ENCODE assay signal across 20 cellular contexts in the genomic region with DNA sequence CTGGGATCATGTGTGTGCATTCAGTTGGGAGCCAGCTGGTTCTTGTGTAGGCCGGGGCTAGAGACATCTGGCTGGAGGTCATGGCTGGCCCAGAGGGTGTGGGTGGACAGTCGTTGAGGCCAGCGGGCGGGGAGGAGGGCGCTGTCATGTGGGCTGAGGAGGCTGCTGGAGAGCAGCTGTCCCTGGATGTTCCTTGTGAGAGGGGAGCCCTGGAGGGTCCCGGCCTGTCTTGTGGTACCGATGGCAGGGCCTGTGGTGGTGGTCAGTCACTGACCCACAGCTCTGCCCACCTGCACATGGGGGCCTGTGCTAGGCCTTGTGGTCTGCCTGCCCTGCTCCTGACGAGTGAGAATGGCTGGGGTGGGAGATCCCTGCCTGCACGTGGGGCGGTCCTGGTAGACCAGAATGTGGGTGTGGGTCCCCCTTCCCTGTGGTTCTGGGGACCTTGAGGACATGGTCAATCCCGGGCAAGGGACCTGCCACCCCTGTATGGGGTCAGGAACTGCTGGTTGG. TPM values are rescaled to one million over a fixed set of nuclear protein-coding genes. Genes with fewer than 3 reads are reported as not detected.
DNase-seq lines count a peak whose midpoint lies in the region; ATAC-seq, FAIRE-seq and TF ChIP-seq lines count a peak whose summit lies in the region.
"Had no signal": no experiment of that assay in that cellular context is flagged by ENCODE, and none has a peak within 500 bp of the region (broad histone marks: within the 10 kb centered on the region; RNA-seq: fewer than 3 reads in every experiment).

No MANE protein-coding gene starts in this region.

- peaks cover 9% of the 10 kb centered on the region for H3K36me3 Mint-ChIP-seq in neural progenitor cell

- H2AFZ ChIP-seq in GM12878 (ENCODE audit: control insufficient read depth, low read depth, low read length) (no peak overlapping the region), neural progenitor cell (replicated peaks) (no peak overlapping the region), mammary epithelial cell (ENCODE audit: low read depth, low read length) (no peak overlapping the region)
- H2AFZ ChIP-seq: parathyroid adenoma had no signal

- H3K27me3 Mint-ChIP-seq in neural progenitor cell (ENCODE audit: insufficient read depth, low read depth) = peaks cover 18% of the 10 kb centered on the region

- WGBS in GM12878 (ENCODE audit: insufficient coverage, insufficient replicate concordance, low lambda C conversion rate, missing lambda C conversion rate) = 96% methylated on average over 11 of the region's 11 CpGs
- WGBS in mammary epithelial cell (ENCODE audit: low coverage, missing lambda C conversion rate) = 68% methylated on average over 5 of the region's 11 CpGs

- no peak overlapping the region for H3K27ac Mint-ChIP-seq in neural progenitor cell
- H3K27ac Mint-ChIP-seq: dendritic cell treated with granulocyte-macrophage colony-stimulating factor and Interleukin-4, amounts not matched to agents 40 ng/mL and 50 ng/mL, for 4 days; HFFc6 had no signal

- H3K79me2 ChIP-seq in GM12878 (ENCODE audit: control insufficient read depth, insufficient read depth, low read length) (peaks cover 4% of the 10 kb centered on the region), neural progenitor cell (ENCODE audit: low read depth) (no peaks in the 10 kb centered on the region), mammary epithelial cell (ENCODE audit: insufficient read depth, low read length) (no peaks in the 10 kb centered on the region)
- H3K79me2 ChIP-seq: parathyroid adenoma had no signal

- dilution Hi-C loops in mammary epithelial cell (cut with HindIII; ENCODE audit: low sequenced_read_pairs) = no loop called here

- POLR2A ChIA-PET in HEK293 (lab: Yijun Ruan, JAX) (no interaction called here), GM12878 (lab: Charles Lee) (interaction anchor here (0.6 to 1.6 kb wide), 3 partner anchors 11 to 54 kb away, joined by 3 to 8 read pairs (median 3); partner anchors contain the start of genes PRPF6 and SAMD10)

- peak; percentile 53 for DNase-seq in activated CD8-positive, alpha-beta memory T cell treated with anti-CD3 and anti-CD28 coated beads, Interleukin-2, amount 50 U/mL, for 48 hours
- no peak for DNase-seq in activated CD8-positive, alpha-beta memory T cell treated with anti-CD3 and anti-CD28 coated beads, Interleukin-2, amount 50 U/mL, for 4 hours
- DNase-seq in GM12878 (ENCODE audit: low read depth, low spot score) = no peak
- no peak for DNase-seq in neural progenitor cell (ENCODE audit: low spot score)
- no peak for DNase-seq in H7
- no peak for DNase-seq in NCI-H1092 (lab: John Stamatoyannopoulos, UW)
- no peak for DNase-seq in mammary epithelial cell
- DNase-seq: activated T-cell treated with anti-CD3 and anti-CD28 coated beads, Interleukin-2, amount 50 U/mL, for 1 hour; COR-L47; HFFc6; hippocampal formation; NCI-H2081 treated with DMSO at 0.1 percent for 48 hours; NCI-H524 treated with DMSO at 0.1 percent for 48 hours; OCI-M1; SK-N-SH had no signal

- TF ChIP-seq POLR2A in GM12878 (IDR thresholded peaks at IDR 0.05; ENCODE audit: low read depth, low read length) = no peak; the same call in 1 of the 2 replicates

- H3K4me1 Mint-ChIP-seq in neural progenitor cell = peaks cover 12% of the 10 kb centered on the region

- intact Hi-C loops in GM12878 (cut with micrococcal nuclease; ENCODE audit: unreplicated experiment) = no loop called here
- intact Hi-C loops in mammary epithelial cell (cut with micrococcal nuclease) = no loop called here

- peaks cover 15% of the 10 kb centered on the region for H3F3A ChIP-seq in neural progenitor cell (ENCODE audit: low read depth)

- H3K9ac ChIP-seq in GM12878 (ENCODE audit: control insufficient read depth, insufficient read depth, low read length) = no peak overlapping the region
- no peak overlapping the region for H3K9ac ChIP-seq in neural progenitor cell
- no peak overlapping the region for H3K9ac ChIP-seq in mammary epithelial cell (ENCODE audit: insufficient read depth, low read length)
- H3K9ac ChIP-seq: parathyroid adenoma, SK-N-SH had no signal

- peaks cover 0 to 57% of the 10 kb centered on the region in 2 experiments; a peak in 2 of 3 replicates for H3K36me3 ChIP-seq in HEK293 (ENCODE audit: control insufficient read depth in 2 of 2, insufficient read depth in 1 of 2, low read length in 2 of 2)
- H3K36me3 ChIP-seq in GM12878 (ENCODE audit: control insufficient read depth in 2 of 2, insufficient read depth in 2 of 2, low read length in 1 of 2) = peaks cover 16 to 27% of the 10 kb centered on the region in 2 experiments; a peak in 3 of 4 replicates
- H3K36me3 ChIP-seq in neural progenitor cell = no peaks in the 10 kb centered on the region
- peaks cover 10% of the 10 kb centered on the region for H3K36me3 ChIP-seq in H7 (replicated peaks; ENCODE audit: control insufficient read depth, insufficient read depth, low read length)
- no peaks in the 10 kb centered on the region for H3K36me3 ChIP-seq in mammary epithelial cell (ENCODE audit: insufficient read depth, low read length)

- in situ Hi-C loops in GM12878 (cut with MboI) = no loop called here
- in situ Hi-C loops in mammary epithelial cell (cut with MboI; ENCODE audit: low sequenced_read_pairs in 2 of 2) = no loop called here

- H3K9me3 ChIP-seq in HEK293 (ENCODE audit: control insufficient read depth, insufficient read depth, low read depth, low read length) (no peaks in the 10 kb centered on the region), GM12878 (replicated peaks; ENCODE audit: control insufficient read depth, insufficient read depth, low read length) (no peaks in the 10 kb centered on the region), neural progenitor cell (ENCODE audit: low read depth) (no peaks in the 10 kb centered on the region), mammary epithelial cell (replicated peaks; ENCODE audit: insufficient read depth, low read length) (no peaks in the 10 kb centered on the region)
- H3K9me3 ChIP-seq: esophagus muscularis mucosa, SK-N-SH had no signal

- TF ChIP-seq CTCF in HEK293 (tag by site-specific recombination; IDR thresholded peaks at IDR 0.05) (no peak), GM12878 (IDR thresholded peaks at IDR 0.05 in 2 of 3, conservative IDR thresholded peaks at IDR 0.05 in 1 of 3; ENCODE audit: control insufficient read depth in 2 of 3, extremely low read depth in 1 of 3, insufficient read depth in 1 of 3, low read depth in 3 of 3, low read length in 3 of 3) (no peak), neural progenitor cell (IDR thresholded peaks at IDR 0.05) (no peak), mammary epithelial cell (conservative IDR thresholded peaks at IDR 0.05 in 1 of 2, IDR thresholded peaks at IDR 0.05 in 1 of 2; ENCODE audit: extremely low read depth in 1 of 2, insufficient read depth in 1 of 2, low read depth in 1 of 2, low read length in 2 of 2) (no peak)

- H3K4me2 ChIP-seq in GM12878 (ENCODE audit: control insufficient read depth, insufficient read depth) (no peak overlapping the region), neural progenitor cell (no peak overlapping the region), mammary epithelial cell (ENCODE audit: insufficient read depth, low read depth, low read length) (no peak overlapping the region)
- H3K4me2 ChIP-seq: SK-N-SH had no signal

- SMC1A ChIA-PET in GM12878 (lab: Charles Lee; ENCODE audit: uncharacterized antibody, unreplicated experiment) = interaction anchor here (0.6 kb wide), 1 partner anchor 32 kb away, joined by 3 read pairs; no protein-coding TSS in a partner anchor

- no peak for FAIRE-seq in GM12878 (lab: Jason Lieb, UNC)

- TF ChIP-seq EP300 in GM12878 (IDR thresholded peaks at IDR 0.05; ENCODE audit: borderline replicate concordance in 1 of 2, control insufficient read depth in 1 of 2, low read depth in 2 of 2, low read length in 2 of 2) = no peak

- CTCF ChIA-PET in HEK293 (lab: Yijun Ruan, JAX) (no interaction called here), GM12878 (lab: Yijun Ruan, JAX) (interaction anchor here (0.8 to 1.3 kb wide), 2 partner anchors 24 to 86 kb away, joined by 3 to 4 read pairs; no protein-coding TSS in a partner anchor), mammary epithelial cell (lab: Charles Lee; ENCODE audit: low non-redundant PET) (no interaction called here)

- H3K4me1 ChIP-seq in HEK293 (ENCODE audit: control insufficient read depth, insufficient read depth, low read length) (peaks cover 18% of the 10 kb centered on the region), GM12878 (ENCODE audit: control insufficient read depth, insufficient read depth, low read length) (peaks cover 37% of the 10 kb centered on the region), neural progenitor cell (peaks cover 27% of the 10 kb centered on the region), mammary epithelial cell (ENCODE audit: insufficient read depth, low read length) (peaks cover 3% of the 10 kb centered on the region)
- H3K4me1 ChIP-seq: parathyroid adenoma had no signal

- H4K20me1 ChIP-seq in GM12878 (ENCODE audit: control insufficient read depth, insufficient read depth) (no peaks in the 10 kb centered on the region), neural progenitor cell (ENCODE audit: low read depth) (peaks cover 36% of the 10 kb centered on the region), mammary epithelial cell (ENCODE audit: insufficient read depth, low read length) (no peaks in the 10 kb centered on the region)

- no peak for TF ChIP-seq RAD21 in GM12878 (IDR thresholded peaks at IDR 0.05; ENCODE audit: insufficient read depth, low read depth, low read length)

- peak overlapping the region; percentile 60 for H3K4me3 Mint-ChIP-seq in neural progenitor cell
- H3K4me3 Mint-ChIP-seq: dendritic cell treated with granulocyte-macrophage colony-stimulating factor and Interleukin-4, amounts not matched to agents 40 ng/mL and 50 ng/mL, for 4 days; HFFc6 had no signal

- RAD21 ChIA-PET in GM12878 (lab: Charles Lee; ENCODE audit: unreplicated experiment) = interaction anchor here (0.9 to 7.1 kb wide), 2 partner anchors 20 to 53 kb away, joined by 6 to 92 read pairs; partner anchors contain the start of genes PRPF6 and SAMD10

- no peaks in the 10 kb centered on the region for H3K9me3 Mint-ChIP-seq in neural progenitor cell
- H3K9me3 Mint-ChIP-seq: dendritic cell treated with granulocyte-macrophage colony-stimulating factor and Interleukin-4, amounts not matched to agents 40 ng/mL and 50 ng/mL, for 4 days; HFFc6 had no signal

- BruUV-seq in GM12878 (replicated peaks; lab: Mats Ljungman, UMichigan) = no TSS peak
- no TSS peak for BruUV-seq in mammary epithelial cell (replicated peaks; lab: Mats Ljungman, UMichigan)

- no peak for ATAC-seq in GM12878

- H3K27ac ChIP-seq in HEK293 (ENCODE audit: extremely low read depth, low read depth, low read length) (no peak overlapping the region), GM12878 (ENCODE audit: control insufficient read depth, insufficient read depth) (peak overlapping the region; percentile 77), neural progenitor cell (no peak overlapping the region), mammary epithelial cell (ENCODE audit: insufficient read depth, low read depth, low read length) (no peak overlapping the region)
- H3K27ac ChIP-seq: esophagus muscularis mucosa, parathyroid adenoma had no signal

- H3K4me3 ChIP-seq in HEK293 (ENCODE audit: low read depth, low read length) = no peak overlapping the region
- H3K4me3 ChIP-seq in GM12878 = no peak overlapping the region
- no peak overlapping the region for H3K4me3 ChIP-seq in neural progenitor cell
- no peak overlapping the region for H3K4me3 ChIP-seq in H7 (ENCODE audit: insufficient read depth, low read depth, low read length)
- H3K4me3 ChIP-seq in mammary epithelial cell (replicated peaks in 1 of 3; ENCODE audit: insufficient read depth in 1 of 3, low read depth in 2 of 3, low read length in 3 of 3) = no peak overlapping the region
- H3K4me3 ChIP-seq: esophagus muscularis mucosa had no signal

- H3K27me3 ChIP-seq in GM12878 (replicated peaks in 1 of 2; ENCODE audit: control insufficient read depth in 2 of 2, insufficient read depth in 2 of 2, low read length in 1 of 2) (no peaks in the 10 kb centered on the region), neural progenitor cell (peaks cover 30% of the 10 kb centered on the region), H7 (ENCODE audit: control insufficient read depth, insufficient read depth, low read length) (peaks cover 12% of the 10 kb centered on the region), mammary epithelial cell (ENCODE audit: insufficient read depth, low read length) (no peaks in the 10 kb centered on the region)

RNA-seq across cellular contexts. Expression of gene C20orf204, which starts 1.9 kb away (rescaled TPM):
- total RNA-seq in GM12878 (2013; cell fraction: nucleolus; rRNA removed) = 125 and 143 TPM in 2 replicates
- total RNA-seq in GM12878 (2014; rRNA removed) = 32.4 and 39.5 TPM in 2 replicates
- total RNA-seq in GM12878 (2014; rRNA removed; fragmentation: Illumina TruSeq; extraction: Trizol) = 3.6 and 4.4 TPM in 2 replicates
- 49.1 and 56.0 TPM in 2 replicates for total RNA-seq in GM12878 (2021)
- 4.1 TPM for polyA plus RNA-seq in GM12878 (2011; ENCODE audit: low read depth)
- 2.9 and 6.9 TPM in 2 replicates for polyA plus RNA-seq in GM12878 (2011; rRNA removed)
- polyA plus RNA-seq in GM12878 (2011; cell fraction: cytosol; rRNA removed) = 13.5 and 27.8 TPM in 2 replicates
- 95.3 and 97.7 TPM in 2 replicates for polyA plus RNA-seq in GM12878 (2011; cell fraction: nucleus; rRNA removed)
- 23.6 and 27.4 TPM in 2 replicates for polyA plus RNA-seq in GM12878 (2012)
- 0.48 and 1.6 TPM in 2 replicates for polyA plus RNA-seq in GM12878 (2014; fragmentation: Illumina TruSeq; extraction: Trizol)
- polyA plus RNA-seq in GM12878 (2014; fragmentation: Nextera tagmentation; extraction: Ambion mirVana) = under 1 TPM; 0.24 to 0.38 TPM
- 37.1 and 42.9 TPM in 2 replicates for polyA plus RNA-seq in GM12878 (2014; rRNA removed)
- 10 to 100 TPM; 17.9 to 20.4 TPM for polyA plus RNA-seq in GM12878 (2016; fragmentation: Nextera tagmentation; extraction: Ambion mirVana)
- 2.6 and 8.0 TPM in 2 replicates for polyA minus RNA-seq in GM12878 (2011; rRNA and poly(A)+ RNA removed)
- polyA minus RNA-seq in GM12878 (2011; cell fraction: cytosol; rRNA and poly(A)+ RNA removed) = 5.6 and 6.0 TPM in 2 replicates
- 20.7 and 27.4 TPM in 2 replicates for polyA minus RNA-seq in GM12878 (2011; cell fraction: nucleus; rRNA and poly(A)+ RNA removed)
- 0.04 and 0.96 TPM in 2 replicates for total RNA-seq in neural progenitor cell (ENCODE audit: low replicate concordance)
- total RNA-seq in H7 (2014; rRNA removed; shearing (Covaris generic)) = 1.1 and 1.6 TPM in 2 replicates
- total RNA-seq in mammary epithelial cell = 1 to 10 TPM in 1 of 2 donors, under 1 TPM in 1; 0.67 to 1.0 TPM
- polyA plus RNA-seq in mammary epithelial cell = 0.03 TPM
- not detected for polyA minus RNA-seq in mammary epithelial cell

RNA-seq across cellular contexts. Expression of gene SOX18, which starts 15.4 kb away (rescaled TPM):
- 25.0 and 25.2 TPM in 2 replicates for total RNA-seq in GM12878 (2013; cell fraction: nucleolus; rRNA removed)
- total RNA-seq in GM12878 (2014; rRNA removed) (0.16 and 0.28 TPM in 2 replicates), GM12878 (2014; rRNA removed; fragmentation: Illumina TruSeq; extraction: Trizol) (0.09 TPM in 2 replicates), GM12878 (2021) (5.6 TPM in 2 replicates), neural progenitor cell (ENCODE audit: low replicate concordance) (not detected in 2 replicates), mammary epithelial cell (under 1 TPM in 1 of 2 donors, not detected in 1; 0.16 TPM)
- polyA plus RNA-seq in GM12878 (2011; ENCODE audit: low read depth) = 0.13 TPM
- polyA plus RNA-seq in GM12878 (2011; rRNA removed) (0.24 and 0.53 TPM in 2 replicates), GM12878 (2014; fragmentation: Illumina TruSeq; extraction: Trizol) (not detected in 2 replicates), GM12878 (2014; fragmentation: Nextera tagmentation; extraction: Ambion mirVana) (under 1 TPM; 0.05 TPM), GM12878 (2014; rRNA removed) (2.1 and 2.2 TPM in 2 replicates), GM12878 (2016; fragmentation: Nextera tagmentation; extraction: Ambion mirVana) (not detected), mammary epithelial cell (not detected)
- polyA plus RNA-seq in GM12878 (2011; cell fraction: cytosol; rRNA removed) = 1.7 and 2.7 TPM in 2 replicates
- 6.0 and 7.2 TPM in 2 replicates for polyA plus RNA-seq in GM12878 (2011; cell fraction: nucleus; rRNA removed)
- 1.3 and 2.5 TPM in 2 replicates for polyA plus RNA-seq in GM12878 (2012)
- polyA minus RNA-seq in GM12878 (2011; rRNA and poly(A)+ RNA removed) = 0.37 and 0.46 TPM in 2 replicates
- polyA minus RNA-seq in GM12878 (2011; cell fraction: cytosol; rRNA and poly(A)+ RNA removed) = 5.1 and 8.3 TPM in 2 replicates
- polyA minus RNA-seq in GM12878 (2011; cell fraction: nucleus; rRNA and poly(A)+ RNA removed) = 1.6 and 3.3 TPM in 2 replicates
- total RNA-seq in H7 (2014; rRNA removed; shearing (Covaris generic)) = 0.52 and 1.2 TPM in 2 replicates
- not detected for polyA minus RNA-seq in mammary epithelial cell
- total RNA-seq: mononuclear cell had no signal
- polyA plus RNA-seq: SK-N-SH had no signal

RNA-seq across cellular contexts. Expression of gene TCEA2, which starts 29.0 kb away (rescaled TPM):
- 10.1 and 12.7 TPM in 2 replicates for total RNA-seq in GM12878 (2013; cell fraction: nucleolus; rRNA removed)
- total RNA-seq in GM12878 (2014; rRNA removed) = 13.4 and 17.2 TPM in 2 replicates
- 8.8 and 9.3 TPM in 2 replicates for total RNA-seq in GM12878 (2014; rRNA removed; fragmentation: Illumina TruSeq; extraction: Trizol)
- total RNA-seq in GM12878 (2021) = 38.0 and 42.5 TPM in 2 replicates
- 23.0 TPM for polyA plus RNA-seq in GM12878 (2011; ENCODE audit: low read depth)
- 11.4 and 13.2 TPM in 2 replicates for polyA plus RNA-seq in GM12878 (2011; rRNA removed)
- polyA plus RNA-seq in GM12878 (2011; cell fraction: cytosol; rRNA removed) = 25.9 and 26.5 TPM in 2 replicates
- polyA plus RNA-seq in GM12878 (2011; cell fraction: nucleus; rRNA removed) = 84.3 and 88.7 TPM in 2 replicates
- polyA plus RNA-seq in GM12878 (2012) = 27.4 and 30.3 TPM in 2 replicates
- 2.8 and 10.8 TPM in 2 replicates for polyA plus RNA-seq in GM12878 (2014; fragmentation: Illumina TruSeq; extraction: Trizol)
- 10 to 100 TPM in 1 of 2 experiments, 1 to 10 TPM in 1; 3.4 to 12.3 TPM for polyA plus RNA-seq in GM12878 (2014; fragmentation: Nextera tagmentation; extraction: Ambion mirVana)
- 17.8 and 26.0 TPM in 2 replicates for polyA plus RNA-seq in GM12878 (2014; rRNA removed)
- 10 to 100 TPM; 21.2 to 22.0 TPM for polyA plus RNA-seq in GM12878 (2016; fragmentation: Nextera tagmentation; extraction: Ambion mirVana)
- 7.1 and 14.5 TPM in 2 replicates for polyA minus RNA-seq in GM12878 (2011; rRNA and poly(A)+ RNA removed)
- 6.0 and 6.2 TPM in 2 replicates for polyA minus RNA-seq in GM12878 (2011; cell fraction: cytosol; rRNA and poly(A)+ RNA removed)
- polyA minus RNA-seq in GM12878 (2011; cell fraction: nucleus; rRNA and poly(A)+ RNA removed) = 15.2 and 18.4 TPM in 2 replicates
- 23.2 and 51.2 TPM in 2 replicates for total RNA-seq in neural progenitor cell (ENCODE audit: low replicate concordance)
- 27.3 and 29.4 TPM in 2 replicates for total RNA-seq in H7 (2014; rRNA removed; shearing (Covaris generic))
- 10 to 100 TPM; 15.7 to 37.9 TPM for total RNA-seq in mammary epithelial cell
- polyA plus RNA-seq in mammary epithelial cell = 15.6 TPM
- polyA minus RNA-seq in mammary epithelial cell = 26.4 TPM

RNA-seq across cellular contexts. Expression of gene RGS19, which starts 45.3 kb away (rescaled TPM):
- 36.2 and 39.2 TPM in 2 replicates for total RNA-seq in GM12878 (2013; cell fraction: nucleolus; rRNA removed)
- total RNA-seq in GM12878 (2014; rRNA removed) = 56.0 and 62.4 TPM in 2 replicates
- 15.2 and 15.3 TPM in 2 replicates for total RNA-seq in GM12878 (2014; rRNA removed; fragmentation: Illumina TruSeq; extraction: Trizol)
- total RNA-seq in GM12878 (2021) = 47.1 and 51.0 TPM in 2 replicates
- 7.5 TPM for polyA plus RNA-seq in GM12878 (2011; ENCODE audit: low read depth)
- 22.6 and 34.7 TPM in 2 replicates for polyA plus RNA-seq in GM12878 (2011; rRNA removed)
- 51.6 and 94.5 TPM in 2 replicates for polyA plus RNA-seq in GM12878 (2011; cell fraction: cytosol; rRNA removed)
- polyA plus RNA-seq in GM12878 (2011; cell fraction: nucleus; rRNA removed) = 56.1 and 57.8 TPM in 2 replicates
- 39.7 and 39.8 TPM in 2 replicates for polyA plus RNA-seq in GM12878 (2012)
- 4.7 and 9.6 TPM in 2 replicates for polyA plus RNA-seq in GM12878 (2014; fragmentation: Illumina TruSeq; extraction: Trizol)
- polyA plus RNA-seq in GM12878 (2014; fragmentation: Nextera tagmentation; extraction: Ambion mirVana) = 1 to 10 TPM in 1 of 2 experiments, under 1 TPM in 1; 0.82 to 3.3 TPM
- 61.4 and 64.3 TPM in 2 replicates for polyA plus RNA-seq in GM12878 (2014; rRNA removed)
- 10 to 100 TPM; 45.0 to 53.5 TPM for polyA plus RNA-seq in GM12878 (2016; fragmentation: Nextera tagmentation; extraction: Ambion mirVana)
- polyA minus RNA-seq in GM12878 (2011; rRNA and poly(A)+ RNA removed) = 21.4 and 38.2 TPM in 2 replicates
- polyA minus RNA-seq in GM12878 (2011; cell fraction: cytosol; rRNA and poly(A)+ RNA removed) = 21.9 and 23.7 TPM in 2 replicates
- 14.7 and 21.8 TPM in 2 replicates for polyA minus RNA-seq in GM12878 (2011; cell fraction: nucleus; rRNA and poly(A)+ RNA removed)
- total RNA-seq in neural progenitor cell (ENCODE audit: low replicate concordance) = 2.0 and 11.0 TPM in 2 replicates
- total RNA-seq in H7 (2014; rRNA removed; shearing (Covaris generic)) = 24.3 and 27.0 TPM in 2 replicates
- 10 to 100 TPM in 1 of 2 donors, 1 to 10 TPM in 1; 9.5 to 15.9 TPM for total RNA-seq in mammary epithelial cell
- polyA plus RNA-seq in mammary epithelial cell = 13.9 TPM
- 8.8 TPM for polyA minus RNA-seq in mammary epithelial cell

RNA-seq across cellular contexts. Expression of gene OPRL1, which starts 45.8 kb away (rescaled TPM):
- 0.69 and 0.71 TPM in 2 replicates for total RNA-seq in GM12878 (2013; cell fraction: nucleolus; rRNA removed)
- total RNA-seq in GM12878 (2014; rRNA removed) (0.34 and 0.38 TPM in 2 replicates), GM12878 (2014; rRNA removed; fragmentation: Illumina TruSeq; extraction: Trizol) (0.09 and 0.14 TPM in 2 replicates), GM12878 (2021) (0.41 and 0.51 TPM in 2 replicates), neural progenitor cell (ENCODE audit: low replicate concordance) (1.3 and 3.3 TPM in 2 replicates), mammary epithelial cell (under 1 TPM; 0.38 to 0.50 TPM)
- polyA plus RNA-seq in GM12878 (2011; ENCODE audit: low read depth) = 0.29 TPM
- polyA plus RNA-seq in GM12878 (2011; rRNA removed) (0.14 and 0.38 TPM in 2 replicates), GM12878 (2014; fragmentation: Illumina TruSeq; extraction: Trizol) (0.15 TPM in 1 of 2 replicates, not detected in the other), GM12878 (2014; fragmentation: Nextera tagmentation; extraction: Ambion mirVana) (under 1 TPM in 1 of 2 experiments, not detected in 1; 0.04 TPM), GM12878 (2014; rRNA removed) (0.27 and 0.36 TPM in 2 replicates), GM12878 (2016; fragmentation: Nextera tagmentation; extraction: Ambion mirVana) (under 1 TPM; 0.12 to 0.24 TPM), mammary epithelial cell (0.24 TPM)
- 0.42 and 0.48 TPM in 2 replicates for polyA plus RNA-seq in GM12878 (2011; cell fraction: cytosol; rRNA removed)
- polyA plus RNA-seq in GM12878 (2011; cell fraction: nucleus; rRNA removed) = 0.97 and 1.1 TPM in 2 replicates
- 0.58 and 0.86 TPM in 2 replicates for polyA plus RNA-seq in GM12878 (2012)
- 0.37 and 0.88 TPM in 2 replicates for polyA minus RNA-seq in GM12878 (2011; rRNA and poly(A)+ RNA removed)
- polyA minus RNA-seq in GM12878 (2011; cell fraction: cytosol; rRNA and poly(A)+ RNA removed) = 0.31 TPM in 1 of 2 replicates, not detected in the other
- polyA minus RNA-seq in GM12878 (2011; cell fraction: nucleus; rRNA and poly(A)+ RNA removed) = 0.19 and 0.24 TPM in 2 replicates
- total RNA-seq in H7 (2014; rRNA removed; shearing (Covaris generic)) = 2.4 and 4.4 TPM in 2 replicates
- 0.21 TPM for polyA minus RNA-seq in mammary epithelial cell
